ENCODE assay signal across 23 cellular contexts in the genomic region with DNA sequence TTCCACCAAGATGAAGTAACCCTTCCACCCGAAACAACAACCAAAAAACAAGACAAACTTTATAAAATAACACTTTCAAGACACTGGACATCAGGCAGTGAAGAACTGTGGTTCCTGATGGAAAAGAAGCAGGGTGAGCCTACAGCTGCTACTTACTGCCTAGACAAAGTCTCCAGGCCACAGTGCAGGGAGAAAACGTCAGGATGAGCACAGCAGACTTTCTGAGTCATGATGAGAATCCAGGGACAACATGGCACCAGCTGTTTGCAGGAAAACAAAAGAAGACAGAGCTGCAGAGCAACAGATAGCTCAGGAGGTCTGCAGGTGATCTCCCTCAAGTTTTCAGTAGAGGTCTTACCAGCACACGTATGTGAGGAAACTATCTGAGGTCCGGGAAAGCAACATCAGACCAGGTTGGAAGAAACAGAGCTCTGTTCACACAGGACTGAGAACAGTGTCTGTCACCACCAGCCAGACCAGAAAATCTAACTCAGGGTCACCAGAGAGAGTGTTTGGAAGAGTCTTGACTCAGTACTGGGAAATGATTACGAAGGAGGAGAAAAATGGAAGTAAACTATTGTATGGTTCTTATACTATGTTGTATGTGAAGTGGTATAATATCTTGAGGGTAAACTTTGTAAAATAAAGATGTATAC.
A peak's percentile ranks its signal among the peaks of the same experiment; 100 is the strongest.
DNase-seq lines count a peak whose midpoint lies in the region; ATAC-seq and TF ChIP-seq lines count a peak whose summit lies in the region.
"Had no signal": no experiment of that assay in that cellular context is flagged by ENCODE, and none has a peak within 500 bp of the region (broad histone marks: within the 10 kb centered on the region; RNA-seq: fewer than 3 reads in every experiment).

No MANE protein-coding gene starts in this region.

- no peak overlapping the region for H3K4me3 ChIP-seq in foreskin fibroblast (ENCODE audit: low read depth in 1 of 2, low read length in 2 of 2)
- H3K4me3 ChIP-seq: A549, body of pancreas, colonic mucosa, lower lobe of right lung, suprapubic skin had no signal

- TF ChIP-seq CTCF in foreskin fibroblast (IDR thresholded peaks at IDR 0.05; ENCODE audit: low read depth, low read length), result no peak

- DNase-seq in A172 (ENCODE audit: low spot score) (peak; percentile 17), GM04503 (ENCODE audit: low read depth) (peak; percentile 26), amniotic epithelial cell (ENCODE audit: low read depth) (peak; percentile 46), foreskin fibroblast (peak; percentile 42 to 65)
- no peak for DNase-seq in activated CD4-positive, alpha-beta T cell treated with anti-CD3 and anti-CD28 coated beads, Interleukin-2, amount 50 U/mL, for 1 hour
- DNase-seq: activated CD4-positive, alpha-beta T cell treated with anti-CD3 and anti-CD28 coated beads for 1 hour; activated T-cell treated with anti-CD3 and anti-CD28 coated beads, Interleukin-2, amount 50 U/mL, for 48 hours; body of pancreas; CD4-positive, CD25-positive, alpha-beta regulatory T cell; colonic mucosa; foreskin melanocyte; Kasumi-1; kidney; lower lobe of right lung; NCI-H1092; NCI-H2029 treated with DMSO at 0.1 percent for 48 hours; NCI-H446; right cardiac atrium had no signal

- ATAC-seq in GM18511 (IDR thresholded peaks at IDR 0.05; ENCODE audit: unreplicated experiment) (no peak), GM18867 (IDR thresholded peaks at IDR 0.05; ENCODE audit: unreplicated experiment) (no peak), HG03442 (IDR thresholded peaks at IDR 0.05; ENCODE audit: unreplicated experiment) (no peak)
- ATAC-seq: A549, body of pancreas, lower lobe of right lung, right cardiac atrium had no signal
